Comparison of ENCODE assay signal across 3 cellular contexts in the genomic region with DNA sequence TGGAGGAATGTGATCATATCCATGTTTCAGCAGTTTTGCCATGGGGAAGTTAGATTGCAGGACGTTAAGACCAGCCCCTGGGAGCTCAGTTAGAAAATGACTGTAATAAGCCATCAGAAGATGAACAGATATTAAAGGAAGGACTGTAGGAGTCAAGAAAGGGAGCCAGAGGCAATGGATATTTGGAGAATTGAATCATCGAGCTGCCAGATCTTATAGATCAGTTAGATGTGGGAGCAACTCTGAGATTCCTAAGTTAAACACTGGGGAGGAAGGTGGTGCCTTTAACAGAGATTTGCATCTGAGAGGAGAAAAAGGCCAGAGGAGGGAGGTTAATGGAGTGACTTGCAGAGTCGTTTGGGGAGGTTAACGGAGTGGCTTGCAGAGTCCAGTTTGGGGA.
"Had no signal": no experiment of that assay in that cellular context is flagged by ENCODE, and none has a peak within 500 bp of the region (broad histone marks: within the 10 kb centered on the region; RNA-seq: fewer than 3 reads in every experiment).

No MANE protein-coding gene starts in this region.

- DNase-seq: GDM1, GF-D8 had no signal

- ATAC-seq: GM12878 had no signal

- H3K4me3 ChIP-seq: GM12878 had no signal
